ENCODE assay signal across 36 cellular contexts in genomic region chr12:84436134-84436533, GRCh38.
"Had no signal": no experiment of that assay in that cellular context is flagged by ENCODE, and none has a peak within 500 bp of the region (broad histone marks: within the 10 kb centered on the region; RNA-seq: fewer than 3 reads in every experiment).

No MANE protein-coding gene starts in this region.

- H3K27ac Mint-ChIP-seq: activated B cell treated with CpG ODN at 0.5 μM for 24 hours; activated CD4-positive, alpha-beta memory T cell treated with anti-CD3 and anti-CD28 coated beads, Interleukin-2, amount 10 ng/mL, durations not matched to agents 7 days and 5 days; activated CD4-positive, alpha-beta T cell treated with anti-CD3 and anti-CD28 coated beads, Interleukin-2, amount 10 ng/mL, durations not matched to agents 24 days and 14 days; activated CD8-positive, alpha-beta T cell treated with anti-CD3 and anti-CD28 coated beads, Interleukin-2, amount 10 ng/mL, durations not matched to agents 7 days and 5 days; activated naive CD4-positive, alpha-beta T cell treated with anti-CD3 and anti-CD28 coated beads for 36 hours; activated naive CD4-positive, alpha-beta T cell treated with anti-CD3 and anti-CD28 coated beads, Interleukin-2, amount 50 U/mL, for 72 hours; activated naive CD8-positive, alpha-beta T cell treated with anti-CD3 and anti-CD28 coated beads for 36 hours; activated T-cell treated with anti-CD3 and anti-CD28 coated beads, Interleukin-2, amount 50 U/mL, for 72 hours; activated T-helper 1 cell treated with anti-CD3 and anti-CD28 coated beads, Interleukin-12 subunit alpha, Interleukin-12 subunit beta, Interleukin-2, Interleukin-4 antibody, amounts not matched to agents 30 ng/mL and 10 ng/mL and 1 ng/mL, durations not matched to agents 14 hours and 24 hours and 36 hours; activated T-helper 17 cell treated with anti-CD3 and anti-CD28 coated beads, Interleukin-2, amount 50 U/mL, for 72 hours; brain; T-helper 1 cell treated with Interleukin-12 subunit alpha and Interleukin-12 subunit beta and Interleukin-4 antibody, amounts not matched to agents 30 μg/mL and 1 μg/mL, for 36 hours; T-helper 2 cell treated with Interferon-gamma antibody and Interleukin-4, amounts not matched to agents 5 μg/mL and 100 μg/mL, for 36 hours had no signal

- H3K27me3 Mint-ChIP-seq: activated B cell treated with CpG ODN at 0.5 μM for 24 hours; activated CD4-positive, alpha-beta memory T cell treated with anti-CD3 and anti-CD28 coated beads, Interleukin-2, amount 10 ng/mL, durations not matched to agents 7 days and 5 days; activated CD4-positive, alpha-beta T cell treated with anti-CD3 and anti-CD28 coated beads, Interleukin-2, amount 10 ng/mL, durations not matched to agents 24 days and 14 days; activated naive CD8-positive, alpha-beta T cell treated with anti-CD3 and anti-CD28 coated beads for 36 hours; activated T-helper 17 cell treated with anti-CD3 and anti-CD28 coated beads, Interleukin-2, amount 50 U/mL, for 72 hours; central memory CD8-positive, alpha-beta T cell had no signal

- H3K36me3 Mint-ChIP-seq: activated naive CD4-positive, alpha-beta T cell treated with anti-CD3 and anti-CD28 coated beads, Interleukin-2, amount 50 U/mL, for 72 hours; activated naive CD8-positive, alpha-beta T cell treated with anti-CD3 and anti-CD28 coated beads for 36 hours; brain had no signal

- H3K4me1 ChIP-seq: adrenal gland had no signal

- H3K4me1 Mint-ChIP-seq: activated B cell treated with CpG ODN at 0.5 μM for 24 hours; activated CD4-positive, alpha-beta memory T cell treated with anti-CD3 and anti-CD28 coated beads, Interleukin-2, amount 10 ng/mL, durations not matched to agents 7 days and 5 days; activated CD4-positive, alpha-beta T cell treated with anti-CD3 and anti-CD28 coated beads, Interleukin-2, amount 10 ng/mL, durations not matched to agents 24 days and 14 days; activated naive CD8-positive, alpha-beta T cell treated with anti-CD3 and anti-CD28 coated beads for 36 hours; activated T-helper 17 cell treated with anti-CD3 and anti-CD28 coated beads, Interleukin-2, amount 50 U/mL, for 72 hours; brain; central memory CD8-positive, alpha-beta T cell had no signal

- DNase-seq: activated B cell treated with CpG ODN at 0.5 μM for 24 hours; activated CD4-positive, alpha-beta memory T cell treated with anti-CD3 and anti-CD28 coated beads, Interleukin-2, amount 10 ng/mL, durations not matched to agents 7 days and 5 days; activated CD4-positive, alpha-beta T cell treated with anti-CD3 and anti-CD28 coated beads for 4 hours; activated CD4-positive, alpha-beta T cell treated with anti-CD3 and anti-CD28 coated beads, Interleukin-2, amount 10 ng/mL, durations not matched to agents 24 days and 14 days; activated CD4-positive, alpha-beta T cell treated with anti-CD3 and anti-CD28 coated beads, Interleukin-2, amount 50 U/mL, for 1 hour; activated CD4-positive, alpha-beta T cell treated with anti-CD3 and anti-CD28 coated beads, Interleukin-2, amount 50 U/mL, for 48 hours; activated CD4-positive, CD25-positive, alpha-beta regulatory T cell treated with anti-CD3 and anti-CD28 coated beads, Interleukin-2, amount 50 U/mL, for 72 hours; activated CD8-positive, alpha-beta memory T cell treated with anti-CD3 and anti-CD28 coated beads, Interleukin-2, amount 50 U/mL, for 4 hours; activated CD8-positive, alpha-beta T cell treated with anti-CD3 and anti-CD28 coated beads, Interleukin-2, amount 10 ng/mL, durations not matched to agents 7 days and 5 days; activated effector memory CD4-positive, alpha-beta T cell treated with anti-CD3 and anti-CD28 coated beads, Interleukin-2, amount 50 U/mL, for 16 hours; activated gamma-delta T cell treated with Interleukin-2 at 50 U/mL for 16 hours; activated naive CD4-positive, alpha-beta T cell; activated naive CD4-positive, alpha-beta T cell treated with anti-CD3 and anti-CD28 coated beads for 36 hours; activated naive CD4-positive, alpha-beta T cell treated with anti-CD3 and anti-CD28 coated beads, Interleukin-2, amount 50 U/mL, for 16 hours; activated naive CD8-positive, alpha-beta T cell treated with anti-CD3 and anti-CD28 coated beads for 36 hours; activated T-cell treated with anti-CD3 and anti-CD28 coated beads for 4 hours; activated T-cell treated with anti-CD3 and anti-CD28 coated beads, Interleukin-2, amount 50 U/mL, for 1 hour; activated T-cell treated with anti-CD3 and anti-CD28 coated beads, Interleukin-2, amount 50 U/mL, for 4 hours; activated T-cell treated with anti-CD3 and anti-CD28 coated beads, Interleukin-2, amount 50 U/mL, for 72 hours; adrenal gland; amniotic stem cell; aorta; caudate nucleus; cerebellar nuclear complex; T-helper 1 cell; T-helper 2 cell; T-helper 9 cell had no signal

- ATAC-seq: activated CD8-positive, alpha-beta T cell treated with anti-CD3 and anti-CD28 coated beads, Interleukin-2, amount 10 ng/mL, durations not matched to agents 7 days and 5 days; activated naive CD4-positive, alpha-beta T cell treated with anti-CD3 and anti-CD28 coated beads, Interleukin-2, amount 50 U/mL, for 72 hours; activated T-cell treated with anti-CD3 and anti-CD28 coated beads, Interleukin-2, amount 50 U/mL, for 4 hours; activated T-cell treated with anti-CD3 and anti-CD28 coated beads, Interleukin-2, amount 50 U/mL, for 72 hours; activated T-helper 17 cell treated with anti-CD3 and anti-CD28 coated beads, Interleukin-2, amount 50 U/mL, for 72 hours had no signal

- H3K9me3 ChIP-seq: adrenal gland had no signal

- H3K27ac ChIP-seq: adrenal gland, cardiac muscle cell, VCaP had no signal

- H3K27me3 ChIP-seq: adrenal gland, cardiac muscle cell had no signal

- H3K4me3 ChIP-seq: adrenal gland, cardiac muscle cell had no signal

- H3K36me3 ChIP-seq: adrenal gland, cardiac muscle cell had no signal

- H3K4me3 Mint-ChIP-seq: activated B cell treated with CpG ODN at 0.5 μM for 24 hours; activated CD4-positive, alpha-beta memory T cell treated with anti-CD3 and anti-CD28 coated beads, Interleukin-2, amount 10 ng/mL, durations not matched to agents 7 days and 5 days; activated CD4-positive, alpha-beta T cell treated with anti-CD3 and anti-CD28 coated beads, Interleukin-2, amount 10 ng/mL, durations not matched to agents 24 days and 14 days; activated CD8-positive, alpha-beta T cell treated with anti-CD3 and anti-CD28 coated beads, Interleukin-2, amount 10 ng/mL, durations not matched to agents 7 days and 5 days; activated naive CD4-positive, alpha-beta T cell treated with anti-CD3 and anti-CD28 coated beads for 36 hours; activated naive CD8-positive, alpha-beta T cell treated with anti-CD3 and anti-CD28 coated beads for 36 hours; activated T-cell treated with anti-CD3 and anti-CD28 coated beads, Interleukin-2, amount 50 U/mL, for 4 hours; activated T-cell treated with anti-CD3 and anti-CD28 coated beads, Interleukin-2, amount 50 U/mL, for 72 hours; activated T-helper 1 cell treated with anti-CD3 and anti-CD28 coated beads, Interleukin-12 subunit alpha, Interleukin-12 subunit beta, Interleukin-2, Interleukin-4 antibody, amounts not matched to agents 30 ng/mL and 10 ng/mL and 1 ng/mL, durations not matched to agents 14 hours and 24 hours and 36 hours; activated T-helper 17 cell treated with anti-CD3 and anti-CD28 coated beads, Interleukin-2, amount 50 U/mL, for 72 hours; brain; central memory CD8-positive, alpha-beta T cell; T-helper 1 cell treated with Interleukin-12 subunit alpha and Interleukin-12 subunit beta and Interleukin-4 antibody, amounts not matched to agents 30 μg/mL and 1 μg/mL, for 36 hours; T-helper 2 cell treated with Interferon-gamma antibody and Interleukin-4, amounts not matched to agents 5 μg/mL and 100 μg/mL, for 36 hours had no signal

- H3K9me3 Mint-ChIP-seq: activated B cell treated with CpG ODN at 0.5 μM for 24 hours; activated CD4-positive, alpha-beta memory T cell treated with anti-CD3 and anti-CD28 coated beads, Interleukin-2, amount 10 ng/mL, durations not matched to agents 7 days and 5 days; activated CD4-positive, alpha-beta T cell treated with anti-CD3 and anti-CD28 coated beads, Interleukin-2, amount 10 ng/mL, durations not matched to agents 24 days and 14 days; activated naive CD4-positive, alpha-beta T cell treated with anti-CD3 and anti-CD28 coated beads for 36 hours; activated naive CD8-positive, alpha-beta T cell treated with anti-CD3 and anti-CD28 coated beads for 36 hours; activated T-helper 1 cell treated with anti-CD3 and anti-CD28 coated beads, Interleukin-12 subunit alpha, Interleukin-12 subunit beta, Interleukin-2, Interleukin-4 antibody, amounts not matched to agents 30 ng/mL and 10 ng/mL and 1 ng/mL, durations not matched to agents 14 hours and 24 hours and 36 hours; brain; T-helper 1 cell treated with Interleukin-12 subunit alpha and Interleukin-12 subunit beta and Interleukin-4 antibody, amounts not matched to agents 30 μg/mL and 1 μg/mL, for 36 hours; T-helper 2 cell treated with Interferon-gamma antibody and Interleukin-4, amounts not matched to agents 5 μg/mL and 100 μg/mL, for 36 hours had no signal
